In genomic region chr4:118477826-118478225, GRCh38 we compare ENCODE assay signal across 7 cellular contexts.
A peak's percentile ranks its signal among the peaks of the same experiment; 100 is the strongest.
DNase-seq lines count a peak whose midpoint lies in the region; ATAC-seq, FAIRE-seq and TF ChIP-seq lines count a peak whose summit lies in the region.
"Not testable (repeated sequence)": the region's sequence is repeated elsewhere in the genome, so short reads cannot be mapped to it uniquely, and the experiment has no call there.

No MANE protein-coding gene starts in this region.

- FAIRE-seq in RCC 7860 (lab: Jason Lieb, UNC) (peak; percentile 54), astrocyte (lab: Jason Lieb, UNC) (peak; percentile 41), endometrium (lab: Jason Lieb, UNC) (peak; percentile 60), HepG2 (lab: Jason Lieb, UNC) (peak; percentile 69)

- POLR2A ChIA-PET in HepG2 (lab: Yijun Ruan, JAX) = not testable (repeated sequence)

- TF ChIP-seq RAD21 in HepG2 (CRISPR knock-in tag; IDR thresholded peaks at IDR 0.05) = not testable (repeated sequence)

- H3K9me3 Mint-ChIP-seq in astrocyte (ENCODE audit: unreplicated experiment) = not testable (repeated sequence)

- CTCF ChIA-PET in HepG2 (lab: Yijun Ruan, JAX; ENCODE audit: low intra/inter-chr PET ratio, low total read pairs) = not testable (repeated sequence)

- not testable (repeated sequence) for H3K79me2 ChIP-seq in astrocyte (ENCODE audit: insufficient read depth, low read length); HepG2 (ENCODE audit: insufficient read depth, low read length)

- H3K27ac Mint-ChIP-seq in astrocyte (ENCODE audit: unreplicated experiment) = not testable (repeated sequence)

- not testable (repeated sequence) for H3K4me1 ChIP-seq in astrocyte (ENCODE audit: insufficient read depth, low read length); HepG2 (ENCODE audit: insufficient read depth, low read length)

- not testable (repeated sequence) for H3K36me3 ChIP-seq in astrocyte (ENCODE audit: insufficient read depth, low read length); HepG2 (replicated peaks in 1 of 2; ENCODE audit: control insufficient read depth in 1 of 2, insufficient read depth in 2 of 2, low read length in 2 of 2)

- BruUV-seq in HepG2 (replicated peaks; lab: Mats Ljungman, UMichigan) = not testable (repeated sequence)

- TF ChIP-seq POLR2A in HepG2 (IDR thresholded peaks at IDR 0.05; ENCODE audit: insufficient read depth in 1 of 2, low read depth in 2 of 2, low read length in 2 of 2) = not testable (repeated sequence)

- not testable (repeated sequence) for H3K27me3 ChIP-seq in astrocyte (ENCODE audit: insufficient read depth, low read length); HepG2 (ENCODE audit: control insufficient read depth in 1 of 2, insufficient read depth in 2 of 2, low read length in 2 of 2)

- in situ Hi-C loops in HepG2 (cut with HindIII; ENCODE audit: extremely low pct_ligation_motif_present, low pct_unique_long_range_greater_than_20kb) = not testable (repeated sequence)

- H3K4me1 Mint-ChIP-seq in astrocyte (ENCODE audit: low read depth, unreplicated experiment) = not testable (repeated sequence)

- not testable (repeated sequence) for ATAC-seq in HepG2

- DNase-seq in COLO829 (ENCODE audit: low spot score) = peak; percentile 35
- DNase-seq in HT1080 (ENCODE audit: low read depth) = peak; percentile 6
- peak; percentile 26 for DNase-seq in NCI-H2107 treated with DMSO at 0.1 percent for 48 hours (lab: John Stamatoyannopoulos, UW; ENCODE audit: unreplicated experiment)
- DNase-seq in RCC 7860 (ENCODE audit: low spot score); astrocyte (ENCODE audit: low read depth); HepG2 (ENCODE audit: low spot score): not testable (repeated sequence)

- not testable (repeated sequence) for H3K27me3 Mint-ChIP-seq in astrocyte (ENCODE audit: low read depth, unreplicated experiment)

- TF ChIP-seq CTCF in astrocyte (IDR thresholded peaks at IDR 0.05; ENCODE audit: insufficient read depth, low read depth, low read length); HepG2 (CRISPR knock-in tag; IDR thresholded peaks at IDR 0.05): not testable (repeated sequence)

- not testable (repeated sequence) for H3K4me2 ChIP-seq in astrocyte (ENCODE audit: low read length); HepG2 (ENCODE audit: low read depth, low read length)

- not testable (repeated sequence) for H3K4me3 ChIP-seq in astrocyte (ENCODE audit: insufficient read depth, low read depth, low read length); HepG2 (replicated peaks in 1 of 3; ENCODE audit: insufficient read depth in 1 of 3, low read depth in 2 of 3, low read length in 3 of 3)

- TF ChIP-seq EP300 in HepG2 (IDR thresholded peaks at IDR 0.05; ENCODE audit: low read depth in 2 of 2, low read length in 2 of 2); HepG2 (CRISPR knock-in tag; IDR thresholded peaks at IDR 0.05; ENCODE audit: borderline replicate concordance): not testable (repeated sequence)

- H4K20me1 ChIP-seq in astrocyte (ENCODE audit: insufficient read depth, low read length); HepG2 (ENCODE audit: insufficient read depth, low read length): not testable (repeated sequence)

- not testable (repeated sequence) for H3K4me3 Mint-ChIP-seq in astrocyte (ENCODE audit: unreplicated experiment)

- H3K9me3 ChIP-seq in astrocyte (ENCODE audit: insufficient read depth, low read depth, low read length); HepG2 (ENCODE audit: low read length): not testable (repeated sequence)

- H3K9ac ChIP-seq in astrocyte (ENCODE audit: low read length); HepG2 (ENCODE audit: insufficient read depth, low read depth, low read length): not testable (repeated sequence)

- H2AFZ ChIP-seq in astrocyte (ENCODE audit: low read depth, low read length); HepG2 (ENCODE audit: low read length): not testable (repeated sequence)

- H3K36me3 Mint-ChIP-seq in astrocyte (ENCODE audit: low read depth, unreplicated experiment) = not testable (repeated sequence)

- intact Hi-C loops in HepG2 (cut with micrococcal nuclease; ENCODE audit: unreplicated experiment) = not testable (repeated sequence)

- H3K27ac ChIP-seq in astrocyte (ENCODE audit: low read depth, low read length); HepG2 (ENCODE audit: extremely low read length, insufficient read depth, low read length): not testable (repeated sequence)
